ENCODE assay signal across 8 cellular contexts in the genomic region with DNA sequence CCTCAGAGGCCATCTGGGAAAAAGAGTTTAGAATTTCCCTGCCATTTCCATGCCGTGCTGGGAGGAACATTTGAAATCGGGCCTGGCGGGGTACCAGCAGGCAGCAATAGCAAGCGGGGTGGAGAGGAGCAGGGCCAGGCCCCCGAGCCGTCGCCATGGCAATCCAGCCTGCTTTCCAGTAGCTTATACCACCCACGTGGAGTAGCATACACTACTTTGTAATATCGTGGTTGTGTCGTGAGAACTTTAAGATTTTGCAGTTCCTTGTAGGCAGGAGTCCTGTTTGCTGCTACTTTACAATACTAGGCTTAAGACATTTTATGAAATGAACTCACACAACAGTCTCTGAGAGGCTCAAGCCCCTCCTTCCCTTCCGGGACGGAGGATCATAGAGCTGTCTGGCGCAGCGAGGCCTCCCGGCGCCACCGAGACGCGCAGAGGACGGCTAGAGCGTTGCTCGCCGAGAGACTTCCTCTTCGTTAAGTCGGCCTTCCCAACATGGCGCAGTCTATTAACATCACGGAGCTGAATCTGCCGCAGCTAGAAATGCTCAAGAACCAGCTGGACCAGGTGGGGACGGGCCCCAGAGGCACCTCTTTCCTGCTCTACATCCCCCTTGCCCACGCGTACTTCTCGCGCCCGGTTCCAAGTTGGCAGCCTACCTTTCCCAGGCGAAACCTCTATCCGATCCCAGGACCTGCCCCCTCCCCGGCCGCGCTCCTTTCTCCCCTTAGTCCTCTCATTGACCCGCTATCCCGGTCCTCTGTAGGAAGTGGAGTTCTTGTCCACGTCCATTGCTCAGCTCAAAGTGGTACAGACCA. TPM values are rescaled to one million over a fixed set of nuclear protein-coding genes. Genes with fewer than 3 reads are reported as not detected.
DNase-seq lines count a peak whose midpoint lies in the region; ATAC-seq and TF ChIP-seq lines count a peak whose summit lies in the region.

A gene (plus strand): TSS at position 473 of the 821 bp plus-strand sequence. CDS start 26 bp downstream, at position 499.

- H3K79me1 ChIP-seq in trophoblast cell (ENCODE audit: low read length), result peaks cover 9% of the 10 kb centered on the region

- peaks cover 3% of the 10 kb centered on the region for H3K9me3 ChIP-seq in trophoblast cell (ENCODE audit: insufficient read depth, low read depth, low read length)
- H3K9me3 ChIP-seq in transverse colon, result no peaks in the 10 kb centered on the region

- H4K91ac ChIP-seq in trophoblast cell (ENCODE audit: low read depth, low read length), result peak within 1 kb of the TSS; percentile 50

- peak within 1 kb of the TSS; percentile 36 for H2BK120ac ChIP-seq in trophoblast cell (ENCODE audit: insufficient read depth, low read length, poor library complexity)

- peak within 1 kb of the TSS; percentile 72 for H3K18ac ChIP-seq in trophoblast cell (ENCODE audit: low read length)

- peak within 1 kb of the TSS; percentile 43 for H2BK5ac ChIP-seq in trophoblast cell (ENCODE audit: low read depth, low read length, poor library complexity)

- peak within 1 kb of the TSS; percentile 72 for H3K4ac ChIP-seq in trophoblast cell (ENCODE audit: low read depth, low read length)

- H3K27ac Mint-ChIP-seq in activated naive CD8-positive, alpha-beta T cell treated with anti-CD3 and anti-CD28 coated beads, Interleukin-2, amount 50 U/mL, for 24 hours, result peak within 1 kb of the TSS; percentile 97

- no peaks in the 10 kb centered on the region for H3K9me3 Mint-ChIP-seq in activated naive CD8-positive, alpha-beta T cell treated with anti-CD3 and anti-CD28 coated beads, Interleukin-2, amount 50 U/mL, for 24 hours

- H4K8ac ChIP-seq in trophoblast cell (ENCODE audit: low read depth, low read length), result peak within 1 kb of the TSS; percentile 95

- DNase-seq in NCI-H128 (lab: John Stamatoyannopoulos, UW; ENCODE audit: unreplicated experiment), result peak; percentile 67
- DNase-seq in SW480 (ENCODE audit: low spot score), result peak; percentile 86
- DNase-seq in activated naive CD8-positive, alpha-beta T cell treated with anti-CD3 and anti-CD28 coated beads, Interleukin-2, amount 50 U/mL, for 24 hours, result peak; percentile 84
- DNase-seq in cardiac septum (ENCODE audit: low spot score), result peak; percentile 96
- peak; percentile 76 to 92 for DNase-seq in trophoblast cell
- DNase-seq in transverse colon, result peak; percentile 92

- peak within 1 kb of the TSS; percentile 30 for H3K27ac ChIP-seq in trophoblast cell (ENCODE audit: low read depth, low read length)
- peak within 1 kb of the TSS; percentile 85 to 93 (median 87) for H3K27ac ChIP-seq in transverse colon

- H2BK12ac ChIP-seq in trophoblast cell (ENCODE audit: low read length), result no peak within 1 kb of the TSS

- H3K27me3 Mint-ChIP-seq in activated naive CD8-positive, alpha-beta T cell treated with anti-CD3 and anti-CD28 coated beads, Interleukin-2, amount 50 U/mL, for 24 hours, result peaks cover 2% of the 10 kb centered on the region

- TF ChIP-seq POLR2A in GM10847 (IDR thresholded peaks at IDR 0.05; ENCODE audit: extremely low read depth, insufficient read length) (peak; percentile 64), transverse colon (IDR thresholded peaks at IDR 0.05) (peak; percentile 81)

- TF ChIP-seq CTCF in transverse colon (IDR thresholded peaks at IDR 0.05), result peak in 2 of 5 experiments; percentile 40 to 51

- H3K4me2 ChIP-seq in trophoblast cell (ENCODE audit: low read length), result peak within 1 kb of the TSS; percentile 68

- peak within 1 kb of the TSS; percentile 78 for H2AFZ ChIP-seq in trophoblast cell (ENCODE audit: insufficient read depth, low read length, poor library complexity)

- H4K12ac ChIP-seq in trophoblast cell (ENCODE audit: low read depth, low read length), result peak within 1 kb of the TSS; percentile 86

- intact Hi-C loops in cardiac septum (cut with DNase I), result loop anchor here (2.0 kb wide), 1 partner anchor 26 kb away; a partner anchor contains a TSS
- intact Hi-C loops in transverse colon (cut with DNase I; ENCODE audit: low total_unique reads), result no loop called here

- peaks cover 73% of the 10 kb centered on the region for H3K36me3 Mint-ChIP-seq in activated naive CD8-positive, alpha-beta T cell treated with anti-CD3 and anti-CD28 coated beads, Interleukin-2, amount 50 U/mL, for 24 hours (ENCODE audit: low read depth)

- no peak within 1 kb of the TSS for H3K23ac ChIP-seq in trophoblast cell (ENCODE audit: low read length)

- WGBS in trophoblast cell (ENCODE audit: extremely low coverage, insufficient coverage, insufficient read length), result no CpG with 5 or more reads among the region's 42 CpGs
- 2% methylated on average over 13 to 42 of the region's 42 CpGs for WGBS in transverse colon (ENCODE audit: low coverage in 1 of 2), 2 donors

- peaks cover 6 to 10% of the 10 kb centered on the region in 2 experiments for H3K4me1 ChIP-seq in trophoblast cell (ENCODE audit: control insufficient read depth in 1 of 2, insufficient read depth in 2 of 2, low read length in 2 of 2)
- H3K4me1 ChIP-seq in transverse colon, result peaks cover 9 to 41% (median 24%) of the 10 kb centered on the region in 4 donors

- H3K9ac ChIP-seq in trophoblast cell (ENCODE audit: low read length), result peak within 1 kb of the TSS; percentile 71

- peaks cover 9% of the 10 kb centered on the region for H3K79me2 ChIP-seq in trophoblast cell (ENCODE audit: control insufficient read depth, insufficient read depth, low read length, poor library complexity)

- H3K14ac ChIP-seq in trophoblast cell (ENCODE audit: low read length), result peak within 1 kb of the TSS; percentile 63

- H3K36me3 ChIP-seq in trophoblast cell (ENCODE audit: control insufficient read depth in 1 of 2, insufficient read depth in 2 of 2, low read length in 2 of 2), result peaks cover 28 to 32% of the 10 kb centered on the region in 2 experiments
- H3K36me3 ChIP-seq in transverse colon, result no peaks in the 10 kb centered on the region

- TF ChIP-seq EP300 in transverse colon (IDR thresholded peaks at IDR 0.05; ENCODE audit: low read depth), result no peak

- H2AK5ac ChIP-seq in trophoblast cell (ENCODE audit: low read length), result peak within 1 kb of the TSS; percentile 26

- peak within 1 kb of the TSS; percentile 99 for H3K4me3 Mint-ChIP-seq in activated naive CD8-positive, alpha-beta T cell treated with anti-CD3 and anti-CD28 coated beads, Interleukin-2, amount 50 U/mL, for 24 hours

- ATAC-seq in HG02678 (IDR thresholded peaks at IDR 0.05; ENCODE audit: unreplicated experiment), result peak; percentile 87
- peak; percentile 87 for ATAC-seq in activated naive CD8-positive, alpha-beta T cell treated with anti-CD3 and anti-CD28 coated beads, Interleukin-2, amount 50 U/mL, for 24 hours

- H3K4me1 Mint-ChIP-seq in activated naive CD8-positive, alpha-beta T cell treated with anti-CD3 and anti-CD28 coated beads, Interleukin-2, amount 50 U/mL, for 24 hours, result peaks cover 67% of the 10 kb centered on the region

- peak within 1 kb of the TSS; percentile 88 for H3K4me3 ChIP-seq in trophoblast cell (ENCODE audit: low read depth, low read length)
- peak within 1 kb of the TSS; percentile 38 to 84 (median 68) for H3K4me3 ChIP-seq in transverse colon

- no peaks in the 10 kb centered on the region for H3K27me3 ChIP-seq in trophoblast cell (ENCODE audit: insufficient read depth, low read length)
- H3K27me3 ChIP-seq in transverse colon, result no peaks in the 10 kb centered on the region

- in situ Hi-C loops in transverse colon (cut with MboI; ENCODE audit: low pct_ligation_motif_present in 1 of 4, low pct_unique_long_range_greater_than_20kb in 1 of 4, low sequenced_read_pairs in 3 of 4), result loop anchor here in 1 of 4 donors (25.0 kb wide), 1 partner anchor 233 kb away; a partner anchor contains a TSS

RNA-seq across cellular contexts. Expression of the gene that starts here (rescaled TPM):
- total RNA-seq in cardiac septum (322 TPM), transverse colon (100 to 1,000 TPM; 244 to 451 (median 381) TPM)
- polyA plus RNA-seq in trophoblast cell (2013), result 302 and 315 TPM in 2 replicates

Comparison
In these comparisons a context has a peak if more than half of its experiments do, and no peak if none do; other contexts are left out.
1. Peak in every context shown above with its lines: DNase-seq, ATAC-seq, H3K4me3 ChIP-seq and H3K27ac ChIP-seq.